In the genomic region with DNA sequence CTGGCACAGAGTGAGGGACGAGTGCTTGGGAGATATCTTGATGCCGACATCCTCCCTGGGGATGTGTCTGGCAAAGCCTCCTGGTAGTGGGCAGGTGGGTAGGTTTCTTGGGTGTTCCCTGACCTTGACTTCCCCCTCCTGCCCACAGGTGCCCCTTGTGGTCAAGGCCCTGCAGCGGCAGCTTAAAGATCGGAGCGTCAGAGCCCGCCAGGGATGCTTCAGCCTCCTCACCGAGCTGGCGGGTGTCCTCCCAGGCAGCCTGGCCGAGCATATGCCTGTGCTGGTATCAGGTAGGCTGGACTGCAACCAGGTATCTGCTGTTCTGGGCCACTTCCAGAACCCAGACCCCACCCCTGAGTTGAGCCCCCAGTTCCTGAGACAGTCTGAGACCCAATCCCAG, we compare ENCODE assay signal across 14 cellular contexts. TPM values are rescaled to one million over a fixed set of nuclear protein-coding genes. Genes with fewer than 3 reads are reported as not detected.
"Had no signal": no experiment of that assay in that cellular context is flagged by ENCODE, and none has a peak within 500 bp of the region (broad histone marks: within the 10 kb centered on the region; RNA-seq: fewer than 3 reads in every experiment).

No MANE protein-coding gene starts in this region.

- H3K27ac ChIP-seq: left lung, neural progenitor cell had no signal

- H2AFZ ChIP-seq: neural progenitor cell had no signal

- H3K4me2 ChIP-seq: neural progenitor cell had no signal

- H3K9me3 ChIP-seq: left lung had no signal

- H3K27me3 ChIP-seq: dorsolateral prefrontal cortex, left lung, neural progenitor cell had no signal

- H3K9ac ChIP-seq: neural progenitor cell had no signal

- H3K4me3 ChIP-seq: dorsolateral prefrontal cortex, left lung, neural progenitor cell had no signal

- H3K36me3 ChIP-seq: neural progenitor cell had no signal

- DNase-seq: activated CD4-positive, CD25-positive, alpha-beta regulatory T cell treated with anti-CD3 and anti-CD28 coated beads, Interleukin-2, amount 50 U/mL, for 72 hours; activated naive CD4-positive, alpha-beta T cell treated with anti-CD3 and anti-CD28 coated beads for 36 hours; activated naive CD8-positive, alpha-beta T cell treated with anti-CD3 and anti-CD28 coated beads, Interleukin-2, amount 50 U/mL, for 24 hours; aorta; left lung; mammary epithelial cell; naive B cell; stimulated activated CD4-positive, alpha-beta T cell treated with anti-CD3 and anti-CD28 coated beads, Interleukin-4, amount 100 ng/mL, for 24 hours; stimulated activated naive CD8-positive, alpha-beta T cell treated with anti-CD3 and anti-CD28 coated beads, Interleukin-15, Interleukin-2, amounts not matched to agents 100 U/mL and 50 U/mL, for 24 hours; trophoblast cell had no signal

RNA-seq across cellular contexts. Expression of a gene that starts 56.7 kb away (rescaled TPM):
- total RNA-seq: activated naive CD4-positive, alpha-beta T cell treated with anti-CD3 and anti-CD28 coated beads for 36 hours; activated T-helper 17 cell treated with anti-CD3 and anti-CD28 coated beads, Interleukin-2, amount 50 U/mL, for 72 hours; kidney had no signal
